ENCODE assay signal across 6 cellular contexts in the genomic region with DNA sequence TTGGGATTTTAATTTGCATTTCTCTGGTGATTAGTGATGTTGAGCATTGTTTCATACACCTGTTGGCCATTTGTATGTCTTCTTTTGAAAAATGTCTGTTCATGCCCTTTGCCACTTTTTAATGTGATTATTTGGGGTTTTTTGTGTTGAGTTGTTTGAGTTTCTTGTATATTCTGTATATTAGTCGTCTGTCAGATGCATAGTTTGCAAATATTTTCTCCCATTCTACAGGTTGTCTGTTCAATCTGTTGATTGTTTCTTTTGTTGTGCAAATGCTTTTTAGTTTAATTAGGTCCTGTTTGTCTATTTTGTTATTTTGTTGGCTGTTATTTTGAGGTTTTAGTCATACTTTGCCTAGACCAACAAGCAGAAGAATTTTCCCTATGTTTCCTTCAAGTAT.
"Had no signal": no experiment of that assay in that cellular context is flagged by ENCODE, and none has a peak within 500 bp of the region (broad histone marks: within the 10 kb centered on the region; RNA-seq: fewer than 3 reads in every experiment).

No MANE protein-coding gene starts in this region.

- ATAC-seq: K562 had no signal

- H3K4me3 ChIP-seq: K562 had no signal

- DNase-seq: IMR-90, KBM-7, KG1 had no signal

- H3K27ac ChIP-seq: HL-60, KMS-11 had no signal
